Comparison of ENCODE assay signal across 8 cellular contexts in genomic region chr19:8252922-8253589, GRCh38. TPM values are rescaled to one million over a fixed set of nuclear protein-coding genes. Genes with fewer than 3 reads are reported as not detected.
A peak's percentile ranks its signal among the peaks of the same experiment; 100 is the strongest.
DNase-seq lines count a peak whose midpoint lies in the region; ATAC-seq and TF ChIP-seq lines count a peak whose summit lies in the region.

No MANE protein-coding gene starts in this region.

- ATAC-seq in activated B cell treated with CpG ODN at 0.5 μM for 24 hours (ENCODE audit: low read depth), result peak; percentile 95
- no peak for ATAC-seq in GM21825 (IDR thresholded peaks at IDR 0.05; ENCODE audit: unreplicated experiment)

- intact Hi-C loops in activated B cell treated with CpG ODN at 0.5 μM for 24 hours (cut with micrococcal nuclease), result loop anchor here (1.0 to 2.0 kb wide), 6 partner anchors 44 to 309 kb away; partner anchors contain the start of gene CERS4

- no peak overlapping the region for H3K4me3 Mint-ChIP-seq in activated B cell treated with CpG ODN at 0.5 μM for 24 hours

- H3K27ac Mint-ChIP-seq in activated B cell treated with CpG ODN at 0.5 μM for 24 hours, result peak overlapping the region; percentile 71

- H3K9me3 Mint-ChIP-seq in activated B cell treated with CpG ODN at 0.5 μM for 24 hours, result no peaks in the 10 kb centered on the region

- POLR2A ChIA-PET in activated B cell treated with CpG ODN at 0.5 μM for 24 hours (lab: Charles Lee), result interaction anchor here (0.6 to 1.5 kb wide), 8 partner anchors 42 to 94 kb away, joined by 3 to 8 read pairs (median 5); partner anchors contain the start of gene CERS4

- H3K4me1 Mint-ChIP-seq in activated B cell treated with CpG ODN at 0.5 μM for 24 hours, result peaks cover 3% of the 10 kb centered on the region

- H3K36me3 Mint-ChIP-seq in activated B cell treated with CpG ODN at 0.5 μM for 24 hours (ENCODE audit: low read depth), result peaks cover 61% of the 10 kb centered on the region

- no peaks in the 10 kb centered on the region for H3K27me3 Mint-ChIP-seq in activated B cell treated with CpG ODN at 0.5 μM for 24 hours

- peak; percentile 75 for TF ChIP-seq CTCF in activated B cell treated with CpG ODN at 0.5 μM for 24 hours (IDR thresholded peaks at IDR 0.05)

- in situ Hi-C loops in ACHN (cut with HindIII; ENCODE audit: low pct_ligation_motif_present, low pct_unique_long_range_greater_than_20kb, low sequenced_read_pairs) (no loop called here), T47D (cut with HindIII; ENCODE audit: low pct_unique_long_range_greater_than_20kb, low sequenced_read_pairs) (no loop called here)

- CTCF ChIA-PET in activated B cell treated with CpG ODN at 0.5 μM for 24 hours (lab: Charles Lee), result interaction anchor here (0.7 to 5.9 kb wide), 6 partner anchors 10 to 309 kb away, joined by 3 to 46 read pairs (median 4); no protein-coding TSS in a partner anchor

- peak; percentile 72 for DNase-seq in ACHN
- DNase-seq in GM19238 (ENCODE audit: insufficient read length, low spot score), result peak; percentile 81
- peak; percentile 48 for DNase-seq in NCI-H226
- peak; percentile 82 for DNase-seq in activated B cell treated with CpG ODN at 0.5 μM for 24 hours
- DNase-seq in T47D (ENCODE audit: low read depth in 1 of 2, low spot score in 1 of 2), result peak; percentile 67 to 73
- peak; percentile 86 for DNase-seq in islet precursor cell
- DNase-seq in stimulated activated CD4-positive, alpha-beta T cell treated with anti-CD3 and anti-CD28 coated beads, Interleukin-1b, Interleukin-23, amount 100 ng/mL, for 24 hours (ENCODE audit: low read depth in 4 of 4, low spot score in 1 of 4), result peak; percentile 75 to 86 (median 79)

RNA-seq across cellular contexts. Expression of gene CERS4, which starts 43.9 kb away (rescaled TPM):
- 112 and 114 TPM in 2 replicates for total RNA-seq in activated B cell treated with CpG ODN at 0.5 μM for 24 hours

RNA-seq across cellular contexts. Expression of gene CD320, which starts 55.1 kb away (rescaled TPM):
- total RNA-seq in activated B cell treated with CpG ODN at 0.5 μM for 24 hours, result 23.7 and 24.6 TPM in 2 replicates
